In genomic region chr11:75557649-75558494, GRCh38 we compare ENCODE assay signal across 12 cellular contexts. TPM values are rescaled to one million over a fixed set of nuclear protein-coding genes. Genes with fewer than 3 reads are reported as not detected.
DNase-seq lines count a peak whose midpoint lies in the region; ATAC-seq and TF ChIP-seq lines count a peak whose summit lies in the region.
"Had no signal": no experiment of that assay in that cellular context is flagged by ENCODE, and none has a peak within 500 bp of the region (broad histone marks: within the 10 kb centered on the region; RNA-seq: fewer than 3 reads in every experiment).

No MANE protein-coding gene starts in this region.

- H3K4me3 ChIP-seq in SJSA1, result no peak overlapping the region

- peaks cover 17% of the 10 kb centered on the region for H3K4me1 Mint-ChIP-seq in activated T-cell treated with anti-CD3 and anti-CD28 coated beads, Interleukin-2, amount 50 U/mL, for 24 hours (ENCODE audit: low read depth)

- peaks cover 45% of the 10 kb centered on the region for H3K4me1 ChIP-seq in SJSA1 (replicated peaks)

- H3K27ac ChIP-seq in SJSA1, result peak overlapping the region; percentile 59
- H3K27ac ChIP-seq: C4-2B had no signal

- H3K27ac Mint-ChIP-seq in activated T-cell treated with anti-CD3 and anti-CD28 coated beads, Interleukin-2, amount 50 U/mL, for 24 hours, result no peak overlapping the region
- H3K27ac Mint-ChIP-seq: activated naive CD4-positive, alpha-beta T cell treated with anti-CD3 and anti-CD28 coated beads, Interleukin-2, amount 50 U/mL, for 72 hours; stimulated activated memory B cell treated with anti-CD40 and anti-IgM and Interleukin-4, amounts not matched to agents 10 μg/mL and 1 μg/mL and 100 μg/mL, for 72 hours had no signal

- DNase-seq in ACHN, result peak; percentile 67
- peak; percentile 45 to 61 for DNase-seq in SJSA1 (ENCODE audit: low read depth in 1 of 2, low spot score in 2 of 2)
- peak; percentile 97 for DNase-seq in fibroblast of gingiva (ENCODE audit: low read depth)
- no peak for DNase-seq in omental fat pad (ENCODE audit: low spot score)
- DNase-seq in NCI-H524 treated with DMSO at 0.1 percent for 48 hours (lab: John Stamatoyannopoulos, UW), result no peak
- no peak for DNase-seq in DMS114 treated with DMSO at 0.1 percent for 48 hours (lab: John Stamatoyannopoulos, UW; ENCODE audit: unreplicated experiment)
- no peak for DNase-seq in activated T-cell treated with anti-CD3 and anti-CD28 coated beads, Interleukin-2, amount 50 U/mL, for 24 hours
- no peak for DNase-seq in NOMO-1 treated with dmso at 0.1 percent for 144 hours (lab: John Stamatoyannopoulos, UW; ENCODE audit: unreplicated experiment)
- DNase-seq: midbrain had no signal

- TF ChIP-seq CTCF in omental fat pad (IDR thresholded peaks at IDR 0.05), result no peak

- ATAC-seq in omental fat pad (ENCODE audit: low FRiP score), result peak; percentile 39
- ATAC-seq: activated naive CD4-positive, alpha-beta T cell treated with anti-CD3 and anti-CD28 coated beads, Interleukin-2, amount 50 U/mL, for 72 hours; stimulated activated memory B cell treated with anti-CD40 and anti-IgM and Interleukin-4, amounts not matched to agents 10 μg/mL and 1 μg/mL and 100 μg/mL, for 72 hours had no signal

- no peak overlapping the region for H3K4me3 Mint-ChIP-seq in activated T-cell treated with anti-CD3 and anti-CD28 coated beads, Interleukin-2, amount 50 U/mL, for 24 hours
- H3K4me3 Mint-ChIP-seq: stimulated activated memory B cell treated with anti-CD40 and anti-IgM and Interleukin-4, amounts not matched to agents 10 μg/mL and 1 μg/mL and 100 μg/mL, for 72 hours had no signal

- H3K27me3 ChIP-seq in SJSA1 (replicated peaks), result no peaks in the 10 kb centered on the region

- H3K9me3 Mint-ChIP-seq in activated T-cell treated with anti-CD3 and anti-CD28 coated beads, Interleukin-2, amount 50 U/mL, for 24 hours, result no peaks in the 10 kb centered on the region
- H3K9me3 Mint-ChIP-seq: activated naive CD4-positive, alpha-beta T cell treated with anti-CD3 and anti-CD28 coated beads, Interleukin-2, amount 50 U/mL, for 72 hours; stimulated activated memory B cell treated with anti-CD40 and anti-IgM and Interleukin-4, amounts not matched to agents 10 μg/mL and 1 μg/mL and 100 μg/mL, for 72 hours had no signal

- H3K36me3 ChIP-seq in SJSA1, result peaks cover 8% of the 10 kb centered on the region

- H3K27me3 Mint-ChIP-seq in activated T-cell treated with anti-CD3 and anti-CD28 coated beads, Interleukin-2, amount 50 U/mL, for 24 hours, result no peaks in the 10 kb centered on the region

- in situ Hi-C loops in ACHN (cut with HindIII; ENCODE audit: low pct_ligation_motif_present, low pct_unique_long_range_greater_than_20kb, low sequenced_read_pairs), result no loop called here

- peaks cover 7% of the 10 kb centered on the region for H3K36me3 Mint-ChIP-seq in activated T-cell treated with anti-CD3 and anti-CD28 coated beads, Interleukin-2, amount 50 U/mL, for 24 hours (ENCODE audit: low read depth)
- H3K36me3 Mint-ChIP-seq: stimulated activated memory B cell treated with anti-CD40 and anti-IgM and Interleukin-4, amounts not matched to agents 10 μg/mL and 1 μg/mL and 100 μg/mL, for 72 hours had no signal

- H3K9me3 ChIP-seq in SJSA1 (replicated peaks), result no peaks in the 10 kb centered on the region

RNA-seq across cellular contexts. Expression of gene SERPINH1, which starts 4.2 kb away (rescaled TPM):
- total RNA-seq in SJSA1 (2014; rRNA removed; shearing (Covaris generic)), result 638 and 816 TPM in 2 replicates
- 100 to 1,000 TPM; 307 to 804 (median 482) TPM for total RNA-seq in omental fat pad

RNA-seq across cellular contexts. Expression of gene GDPD5, which starts 32.1 kb away (rescaled TPM):
- total RNA-seq in SJSA1 (2014; rRNA removed; shearing (Covaris generic)), result 2.5 and 4.9 TPM in 2 replicates
- total RNA-seq in omental fat pad, result 10 to 100 TPM; 23.6 to 34.7 (median 31.7) TPM

Comparison
In these comparisons a context has a peak if more than half of its experiments do, and no peak if none do; other contexts are left out.
1. DNase-seq: peak in ACHN (single experiment), SJSA1 (2 of 2) and fibroblast of gingiva (single experiment); none in omental fat pad (single experiment), NCI-H524 treated with DMSO at 0.1 percent for 48 hours (single experiment), DMS114 treated with DMSO at 0.1 percent for 48 hours (single experiment), activated T-cell treated with anti-CD3 and anti-CD28 coated beads, Interleukin-2, amount 50 U/mL, for 24 hours (single experiment) and NOMO-1 treated with dmso at 0.1 percent for 144 hours (single experiment).